8 cellular contexts compared by ENCODE assay signal in genomic region chr11:72040497-72041363, GRCh38. TPM values are rescaled to one million over a fixed set of nuclear protein-coding genes. Genes with fewer than 3 reads are reported as not detected.
A peak's percentile ranks its signal among the peaks of the same experiment; 100 is the strongest.
DNase-seq lines count a peak whose midpoint lies in the region; ATAC-seq and TF ChIP-seq lines count a peak whose summit lies in the region.

No MANE protein-coding gene starts in this region.

- H3K4me1 Mint-ChIP-seq in activated CD8-positive, alpha-beta T cell treated with anti-CD3 and anti-CD28 coated beads, Interleukin-2, amount 10 ng/mL, durations not matched to agents 7 days and 5 days (ENCODE audit: low read depth) = peaks cover 7% of the 10 kb centered on the region

- no peaks in the 10 kb centered on the region for H3K27me3 Mint-ChIP-seq in activated CD8-positive, alpha-beta T cell treated with anti-CD3 and anti-CD28 coated beads, Interleukin-2, amount 10 ng/mL, durations not matched to agents 7 days and 5 days (ENCODE audit: low read depth)

- H3K4me3 ChIP-seq in AG10803 (ENCODE audit: low read length) (peak overlapping the region; percentile 95), HAP-1 (peak overlapping the region; percentile 26), lower lobe of right lung (peak overlapping the region; percentile 57)
- H3K4me3 ChIP-seq in effector memory CD4-positive, alpha-beta T cell (ENCODE audit: insufficient read depth, low read depth, low read length, poor library complexity, severe bottlenecking) = peak overlapping the region; percentile 75

- POLR2A ChIA-PET in activated CD8-positive, alpha-beta T cell treated with anti-CD3 and anti-CD28 coated beads, Interleukin-2, amount 10 ng/mL, durations not matched to agents 7 days and 5 days (lab: Charles Lee) = interaction anchor here (0.7 to 2.7 kb wide), 15 partner anchors 10 to 183 kb away, joined by 3 to 18 read pairs (median 5); partner anchors contain the start of genes ANAPC15, NUMA1, RNF121 and XNDC1N

- TF ChIP-seq CTCF in AG10803 (conservative IDR thresholded peaks at IDR 0.05; ENCODE audit: low read length) (no peak), lower lobe of right lung (IDR thresholded peaks at IDR 0.05) (no peak)

- H3K4me1 ChIP-seq in HAP-1 (peaks cover 36% of the 10 kb centered on the region), lower lobe of right lung (peaks cover 59% of the 10 kb centered on the region)
- peaks cover 33% of the 10 kb centered on the region for H3K4me1 ChIP-seq in effector memory CD4-positive, alpha-beta T cell (ENCODE audit: control insufficient read depth, insufficient read depth, low read length, poor library complexity, severe bottlenecking)

- H3K27ac Mint-ChIP-seq in activated CD8-positive, alpha-beta T cell treated with anti-CD3 and anti-CD28 coated beads, Interleukin-2, amount 10 ng/mL, durations not matched to agents 7 days and 5 days = no peak overlapping the region

- intact Hi-C loops in lower lobe of right lung (cut with DNase I) = loop anchor here (5.0 kb wide), 1 partner anchor 37 kb away; no protein-coding TSS in a partner anchor

- H3K9me3 ChIP-seq in HAP-1 = no peaks in the 10 kb centered on the region
- H3K9me3 ChIP-seq in effector memory CD4-positive, alpha-beta T cell (ENCODE audit: control insufficient read depth, low read length) = no peaks in the 10 kb centered on the region
- H3K9me3 ChIP-seq in lower lobe of right lung = no peaks in the 10 kb centered on the region

- H3K27ac ChIP-seq in effector memory CD4-positive, alpha-beta T cell (ENCODE audit: insufficient read depth, low read length, poor library complexity, severe bottlenecking) = peak overlapping the region; percentile 92
- H3K27ac ChIP-seq in lower lobe of right lung = peak overlapping the region; percentile 96

- no peaks in the 10 kb centered on the region for H3K9me3 Mint-ChIP-seq in activated CD8-positive, alpha-beta T cell treated with anti-CD3 and anti-CD28 coated beads, Interleukin-2, amount 10 ng/mL, durations not matched to agents 7 days and 5 days (ENCODE audit: insufficient read depth)

- H3K4me3 Mint-ChIP-seq in activated CD8-positive, alpha-beta T cell treated with anti-CD3 and anti-CD28 coated beads, Interleukin-2, amount 10 ng/mL, durations not matched to agents 7 days and 5 days = no peak overlapping the region

- in situ Hi-C loops in HAP-1 (cut with MboI; ENCODE audit: low sequenced_read_pairs) = no loop called here

- peaks cover 28% of the 10 kb centered on the region for H3K36me3 Mint-ChIP-seq in activated CD8-positive, alpha-beta T cell treated with anti-CD3 and anti-CD28 coated beads, Interleukin-2, amount 10 ng/mL, durations not matched to agents 7 days and 5 days (ENCODE audit: low read depth)

- H3K36me3 ChIP-seq in HAP-1 (replicated peaks) (peaks cover 4% of the 10 kb centered on the region; the same call in 1 of the 2 replicates), lower lobe of right lung (peaks cover 3% of the 10 kb centered on the region)
- peaks cover 2% of the 10 kb centered on the region for H3K36me3 ChIP-seq in effector memory CD4-positive, alpha-beta T cell (ENCODE audit: control insufficient read depth, insufficient read depth, low read length)

- H3K27me3 ChIP-seq in HAP-1 (ENCODE audit: low read depth) (no peaks in the 10 kb centered on the region), lower lobe of right lung (ENCODE audit: low read depth) (no peaks in the 10 kb centered on the region)
- H3K27me3 ChIP-seq in effector memory CD4-positive, alpha-beta T cell (replicated peaks; ENCODE audit: control insufficient read depth, insufficient read depth, low read length, poor library complexity, severe bottlenecking) = no peaks in the 10 kb centered on the region

- CTCF ChIA-PET in activated CD8-positive, alpha-beta T cell treated with anti-CD3 and anti-CD28 coated beads, Interleukin-2, amount 10 ng/mL, durations not matched to agents 7 days and 5 days (lab: Charles Lee) = interaction anchor here (0.7 to 4.4 kb wide), 12 partner anchors 10 to 390 kb away, joined by 3 to 58 read pairs (median 4); no protein-coding TSS in a partner anchor

- peak; percentile 93 for DNase-seq in AG10803 (ENCODE audit: low read depth)
- peak; percentile 97 to 99 for DNase-seq in HAP-1 (ENCODE audit: low spot score in 2 of 2)
- peak; percentile 73 for DNase-seq in NCI-H510A (lab: John Stamatoyannopoulos, UW)
- DNase-seq in activated CD8-positive, alpha-beta T cell treated with anti-CD3 and anti-CD28 coated beads, Interleukin-2, amount 10 ng/mL, durations not matched to agents 7 days and 5 days = peak; percentile 73
- peak; percentile 56 to 74 (median 69) for DNase-seq in effector memory CD4-positive, alpha-beta T cell
- DNase-seq in lower lobe of right lung = peak; percentile 95
- peak; percentile 80 for DNase-seq in stimulated activated CD4-positive, alpha-beta T cell treated with anti-CD3 and anti-CD28 coated beads, Interleukin-4, amount 100 ng/mL, for 24 hours
- DNase-seq in SKM-1 (lab: John Stamatoyannopoulos, UW; ENCODE audit: unreplicated experiment) = no peak

- ATAC-seq in activated CD8-positive, alpha-beta T cell treated with anti-CD3 and anti-CD28 coated beads, Interleukin-2, amount 10 ng/mL, durations not matched to agents 7 days and 5 days = peak; percentile 68
- ATAC-seq in lower lobe of right lung = peak; percentile 92

RNA-seq across cellular contexts. Expression of gene NUMA1, which starts 39.6 kb away (rescaled TPM):
- 100 to 1,000 TPM; 198 to 199 TPM for total RNA-seq in activated CD8-positive, alpha-beta T cell treated with anti-CD3 and anti-CD28 coated beads, Interleukin-2, amount 10 ng/mL, durations not matched to agents 7 days and 5 days
- 200 TPM for total RNA-seq in lower lobe of right lung

RNA-seq across cellular contexts. Expression of gene LRRC51, which starts 39.9 kb away (rescaled TPM):
- 1 to 10 TPM; 6.9 to 7.0 TPM for total RNA-seq in activated CD8-positive, alpha-beta T cell treated with anti-CD3 and anti-CD28 coated beads, Interleukin-2, amount 10 ng/mL, durations not matched to agents 7 days and 5 days
- 14.8 TPM for total RNA-seq in lower lobe of right lung

RNA-seq across cellular contexts. Expression of gene IL18BP, which starts 42.0 kb away (rescaled TPM):
- 10 to 100 TPM; 15.9 to 16.2 TPM for total RNA-seq in activated CD8-positive, alpha-beta T cell treated with anti-CD3 and anti-CD28 coated beads, Interleukin-2, amount 10 ng/mL, durations not matched to agents 7 days and 5 days
- 18.0 TPM for total RNA-seq in lower lobe of right lung

Comparison
In these comparisons a context has a peak if more than half of its experiments do, and no peak if none do; other contexts are left out.
1. H3K4me3 ChIP-seq: peak in every context shown above with its lines; median percentile 95 in AG10803; 75 in effector memory CD4-positive, alpha-beta T cell; 57 in lower lobe of right lung; 26 in HAP-1.